In the genomic region with DNA sequence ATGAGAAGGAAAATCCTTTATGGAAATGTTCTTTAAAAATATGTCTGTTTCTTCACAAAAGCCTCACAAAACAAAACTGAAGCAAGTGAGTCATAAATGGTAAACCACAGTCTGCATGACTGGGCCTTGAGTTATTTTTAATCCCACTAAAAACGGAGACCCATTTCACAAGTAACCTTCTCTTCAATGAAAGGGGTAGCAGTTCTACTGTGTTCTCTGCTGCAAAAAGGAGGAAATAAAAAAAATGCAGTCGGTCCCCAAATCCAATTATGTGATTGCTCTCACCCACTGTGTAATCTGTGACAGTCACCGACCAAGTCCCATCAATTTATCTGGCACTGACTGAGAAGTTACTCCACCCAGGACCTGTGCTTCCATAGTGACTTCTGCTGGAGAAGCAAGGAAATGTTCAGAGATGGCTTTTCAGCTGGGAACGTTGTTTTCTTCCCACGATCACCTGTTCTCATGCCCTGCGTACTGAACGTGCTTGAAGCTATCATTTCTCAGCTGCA, we compare ENCODE assay signal across 1 cellular context.
A peak's percentile ranks its signal among the peaks of the same experiment; 100 is the strongest.
TF ChIP-seq lines count a peak whose summit lies in the region.

No MANE protein-coding gene starts in this region.

TF ChIP-seq in GM12878, 131 proteins besides CTCF, POLR2A, EP300 and RAD21 (continued from another document and continues in another):
- TF ChIP-seq MLLT1 (IDR thresholded peaks at IDR 0.05) (no peak), POLR2AphosphoS2 (IDR thresholded peaks at IDR 0.05; ENCODE audit: low read depth, low read length) (no peak), KDM1A (IDR thresholded peaks at IDR 0.05; ENCODE audit: borderline replicate concordance) (no peak), KAT2A (conservative IDR thresholded peaks at IDR 0.05; ENCODE audit: control insufficient read depth, low read depth, low read length) (no peak), BMI1 (IDR thresholded peaks at IDR 0.05; ENCODE audit: borderline replicate concordance) (no peak; the same call in 1 of the 2 replicates), SIN3A (IDR thresholded peaks at IDR 0.05; ENCODE audit: low read depth, low read length) (no peak), BRCA1 (IDR thresholded peaks at IDR 0.05; ENCODE audit: low read depth, low read length) (no peak), PBX3 (IDR thresholded peaks at IDR 0.05; ENCODE audit: insufficient replicate concordance, low read depth, low read length) (no peak), IRF4 (IDR thresholded peaks at IDR 0.05; ENCODE audit: low read depth, low read length) (no peak), ZBED1 (IDR thresholded peaks at IDR 0.05; ENCODE audit: borderline replicate concordance) (no peak), TARDBP (IDR thresholded peaks at IDR 0.05; ENCODE audit: borderline replicate concordance) (no peak), RFX5 (IDR thresholded peaks at IDR 0.05; ENCODE audit: low read depth, low read length) (no peak), EZH2 (IDR thresholded peaks at IDR 0.05; ENCODE audit: borderline replicate concordance, control insufficient read depth, low read depth, low read length) (no peak), MTA2 (IDR thresholded peaks at IDR 0.05; ENCODE audit: low read depth) (peak; percentile 71), E4F1 (IDR thresholded peaks at IDR 0.05; ENCODE audit: borderline replicate concordance, partially characterized antibody) (no peak), ZBTB4 (CRISPR knock-in tag; IDR thresholded peaks at IDR 0.05) (no peak), WRNIP1 (IDR thresholded peaks at IDR 0.05; ENCODE audit: borderline replicate concordance, low read depth, low read length) (no peak), ATF3 (IDR thresholded peaks at IDR 0.05; ENCODE audit: borderline replicate concordance, extremely low read depth, low read depth, low read length) (no peak), ESRRA (IDR thresholded peaks at IDR 0.05; ENCODE audit: low read length) (no peak), PKNOX1 (IDR thresholded peaks at IDR 0.05) (no peak), RCOR1 (conservative IDR thresholded peaks at IDR 0.05; ENCODE audit: low read depth, low read length) (no peak), ETV6 (conservative IDR thresholded peaks at IDR 0.05 in 1 of 2, IDR thresholded peaks at IDR 0.05 in 1 of 2; ENCODE audit: borderline replicate concordance in 1 of 2, low read depth in 1 of 2) (peak in 1 of 2 experiments; percentile 28; a peak in 1 of 4 replicates), JUNB (IDR thresholded peaks at IDR 0.05) (peak; percentile 93), IKZF1 (conservative IDR thresholded peaks at IDR 0.05) (peak; percentile 63), ASH2L (IDR thresholded peaks at IDR 0.05; ENCODE audit: borderline replicate concordance, low read depth) (no peak), ZZZ3 (IDR thresholded peaks at IDR 0.05; ENCODE audit: control insufficient read depth, insufficient read length, low read depth) (no peak), DPF2 (IDR thresholded peaks at IDR 0.05) (peak; percentile 64; the same call in 1 of the 2 replicates), SREBF1 (IDR thresholded peaks at IDR 0.05; ENCODE audit: low read length) (no peak), ZBTB33 (IDR thresholded peaks at IDR 0.05) (no peak)
- TF ChIP-seq, protein P1, sequence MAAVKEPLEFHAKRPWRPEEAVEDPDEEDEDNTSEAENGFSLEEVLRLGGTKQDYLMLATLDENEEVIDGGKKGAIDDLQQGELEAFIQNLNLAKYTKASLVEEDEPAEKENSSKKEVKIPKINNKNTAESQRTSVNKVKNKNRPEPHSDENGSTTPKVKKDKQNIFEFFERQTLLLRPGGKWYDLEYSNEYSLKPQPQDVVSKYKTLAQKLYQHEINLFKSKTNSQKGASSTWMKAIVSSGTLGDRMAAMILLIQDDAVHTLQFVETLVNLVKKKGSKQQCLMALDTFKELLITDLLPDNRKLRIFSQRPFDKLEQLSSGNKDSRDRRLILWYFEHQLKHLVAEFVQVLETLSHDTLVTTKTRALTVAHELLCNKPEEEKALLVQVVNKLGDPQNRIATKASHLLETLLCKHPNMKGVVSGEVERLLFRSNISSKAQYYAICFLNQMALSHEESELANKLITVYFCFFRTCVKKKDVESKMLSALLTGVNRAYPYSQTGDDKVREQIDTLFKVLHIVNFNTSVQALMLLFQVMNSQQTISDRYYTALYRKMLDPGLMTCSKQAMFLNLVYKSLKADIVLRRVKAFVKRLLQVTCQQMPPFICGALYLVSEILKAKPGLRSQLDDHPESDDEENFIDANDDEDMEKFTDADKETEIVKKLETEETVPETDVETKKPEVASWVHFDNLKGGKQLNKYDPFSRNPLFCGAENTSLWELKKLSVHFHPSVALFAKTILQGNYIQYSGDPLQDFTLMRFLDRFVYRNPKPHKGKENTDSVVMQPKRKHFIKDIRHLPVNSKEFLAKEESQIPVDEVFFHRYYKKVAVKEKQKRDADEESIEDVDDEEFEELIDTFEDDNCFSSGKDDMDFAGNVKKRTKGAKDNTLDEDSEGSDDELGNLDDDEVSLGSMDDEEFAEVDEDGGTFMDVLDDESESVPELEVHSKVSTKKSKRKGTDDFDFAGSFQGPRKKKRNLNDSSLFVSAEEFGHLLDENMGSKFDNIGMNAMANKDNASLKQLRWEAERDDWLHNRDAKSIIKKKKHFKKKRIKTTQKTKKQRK (IDR thresholded peaks at IDR 0.05; ENCODE audit: low read depth, low read length): no peak
- TF ChIP-seq, protein P2, sequence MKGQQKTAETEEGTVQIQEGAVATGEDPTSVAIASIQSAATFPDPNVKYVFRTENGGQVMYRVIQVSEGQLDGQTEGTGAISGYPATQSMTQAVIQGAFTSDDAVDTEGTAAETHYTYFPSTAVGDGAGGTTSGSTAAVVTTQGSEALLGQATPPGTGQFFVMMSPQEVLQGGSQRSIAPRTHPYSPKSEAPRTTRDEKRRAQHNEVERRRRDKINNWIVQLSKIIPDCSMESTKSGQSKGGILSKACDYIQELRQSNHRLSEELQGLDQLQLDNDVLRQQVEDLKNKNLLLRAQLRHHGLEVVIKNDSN (IDR thresholded peaks at IDR 0.05; ENCODE audit: borderline replicate concordance, extremely low read length, insufficient read depth, low read depth, low read length): no peak
- TF ChIP-seq, protein P3, sequence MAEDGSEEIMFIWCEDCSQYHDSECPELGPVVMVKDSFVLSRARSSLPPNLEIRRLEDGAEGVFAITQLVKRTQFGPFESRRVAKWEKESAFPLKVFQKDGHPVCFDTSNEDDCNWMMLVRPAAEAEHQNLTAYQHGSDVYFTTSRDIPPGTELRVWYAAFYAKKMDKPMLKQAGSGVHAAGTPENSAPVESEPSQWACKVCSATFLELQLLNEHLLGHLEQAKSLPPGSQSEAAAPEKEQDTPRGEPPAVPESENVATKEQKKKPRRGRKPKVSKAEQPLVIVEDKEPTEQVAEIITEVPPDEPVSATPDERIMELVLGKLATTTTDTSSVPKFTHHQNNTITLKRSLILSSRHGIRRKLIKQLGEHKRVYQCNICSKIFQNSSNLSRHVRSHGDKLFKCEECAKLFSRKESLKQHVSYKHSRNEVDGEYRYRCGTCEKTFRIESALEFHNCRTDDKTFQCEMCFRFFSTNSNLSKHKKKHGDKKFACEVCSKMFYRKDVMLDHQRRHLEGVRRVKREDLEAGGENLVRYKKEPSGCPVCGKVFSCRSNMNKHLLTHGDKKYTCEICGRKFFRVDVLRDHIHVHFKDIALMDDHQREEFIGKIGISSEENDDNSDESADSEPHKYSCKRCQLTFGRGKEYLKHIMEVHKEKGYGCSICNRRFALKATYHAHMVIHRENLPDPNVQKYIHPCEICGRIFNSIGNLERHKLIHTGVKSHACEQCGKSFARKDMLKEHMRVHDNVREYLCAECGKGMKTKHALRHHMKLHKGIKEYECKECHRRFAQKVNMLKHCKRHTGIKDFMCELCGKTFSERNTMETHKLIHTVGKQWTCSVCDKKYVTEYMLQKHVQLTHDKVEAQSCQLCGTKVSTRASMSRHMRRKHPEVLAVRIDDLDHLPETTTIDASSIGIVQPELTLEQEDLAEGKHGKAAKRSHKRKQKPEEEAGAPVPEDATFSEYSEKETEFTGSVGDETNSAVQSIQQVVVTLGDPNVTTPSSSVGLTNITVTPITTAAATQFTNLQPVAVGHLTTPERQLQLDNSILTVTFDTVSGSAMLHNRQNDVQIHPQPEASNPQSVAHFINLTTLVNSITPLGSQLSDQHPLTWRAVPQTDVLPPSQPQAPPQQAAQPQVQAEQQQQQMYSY (CRISPR knock-in tag; IDR thresholded peaks at IDR 0.05): no peak
